8 cellular contexts compared by ENCODE assay signal in genomic region chr6:127266178-127266891, GRCh38. TPM values are rescaled to one million over a fixed set of nuclear protein-coding genes. Genes with fewer than 3 reads are reported as not detected.
A peak's percentile ranks its signal among the peaks of the same experiment; 100 is the strongest.
DNase-seq lines count a peak whose midpoint lies in the region; ATAC-seq lines count a peak whose summit lies in the region.

TSS of gene RNF146 (plus strand) at chr6:127266864. CDS start at chr6:127280339, 13,475 bp downstream.

- no peaks in the 10 kb centered on the region for H3K27me3 ChIP-seq in CD4-positive, alpha-beta memory T cell (ENCODE audit: insufficient read depth, low read length)

- peaks cover 23% of the 10 kb centered on the region for H3K4me1 ChIP-seq in CD4-positive, alpha-beta memory T cell (ENCODE audit: insufficient read depth, low read length)

- no peaks in the 10 kb centered on the region for H3K9me3 Mint-ChIP-seq in CD4-positive, alpha-beta memory T cell
- H3K9me3 Mint-ChIP-seq in activated CD8-positive, alpha-beta T cell treated with anti-CD3 and anti-CD28 coated beads, Interleukin-2, amount 10 ng/mL, durations not matched to agents 7 days and 5 days (ENCODE audit: insufficient read depth), result no peaks in the 10 kb centered on the region
- H3K9me3 Mint-ChIP-seq in effector memory CD8-positive, alpha-beta T cell, result no peaks in the 10 kb centered on the region

- H3K4me3 ChIP-seq in CD4-positive, alpha-beta memory T cell (ENCODE audit: low read length in 2 of 2), result peak within 1 kb of the TSS; percentile 71 to 94

- peak; percentile 76 to 83 (median 77) for DNase-seq in CD4-positive, alpha-beta memory T cell
- DNase-seq in NCI-H774 (lab: John Stamatoyannopoulos, UW), result peak; percentile 93
- peak; percentile 77 for DNase-seq in activated CD8-positive, alpha-beta T cell treated with anti-CD3 and anti-CD28 coated beads, Interleukin-2, amount 10 ng/mL, durations not matched to agents 7 days and 5 days
- DNase-seq in effector memory CD8-positive, alpha-beta T cell, result peak; percentile 65 to 70 (median 66)
- peak; percentile 92 for DNase-seq in medulla oblongata (ENCODE audit: extremely low spot score)
- DNase-seq in stimulated activated CD4-positive, alpha-beta T cell treated with anti-CD3 and anti-CD28 coated beads, TNF-alpha, amount 100 ng/mL, for 48 hours (ENCODE audit: low read depth in 3 of 3), result peak; percentile 37 to 65 (median 40)

- H3K27ac Mint-ChIP-seq in CD4-positive, alpha-beta memory T cell, result peak within 1 kb of the TSS; percentile 89 to 100 (median 99)
- H3K27ac Mint-ChIP-seq in activated CD8-positive, alpha-beta T cell treated with anti-CD3 and anti-CD28 coated beads, Interleukin-2, amount 10 ng/mL, durations not matched to agents 7 days and 5 days, result peak within 1 kb of the TSS; percentile 100
- peak within 1 kb of the TSS; percentile 97 to 99 for H3K27ac Mint-ChIP-seq in effector memory CD8-positive, alpha-beta T cell

- CTCF ChIA-PET in CD4-positive, alpha-beta memory T cell (lab: Charles Lee; ENCODE audit: partially characterized antibody), result interaction anchor here (0.6 to 2.5 kb wide), 33 partner anchors 9 to 1699 kb away, joined by 3 to 22 read pairs (median 5); partner anchors contain the start of genes ECHDC1 and TRMT11
- CTCF ChIA-PET in activated CD8-positive, alpha-beta T cell treated with anti-CD3 and anti-CD28 coated beads, Interleukin-2, amount 10 ng/mL, durations not matched to agents 7 days and 5 days (lab: Charles Lee), result interaction anchor here (0.6 to 2.6 kb wide), 36 partner anchors 9 to 376 kb away, joined by 3 to 22 read pairs (median 4); partner anchors contain the start of genes ECHDC1, KIAA0408 and MTCL3

- no peaks in the 10 kb centered on the region for H3K9me3 ChIP-seq in CD4-positive, alpha-beta memory T cell (ENCODE audit: control insufficient read depth in 1 of 2, low read length in 2 of 2)

- peak within 1 kb of the TSS; percentile 94 for H3K27ac ChIP-seq in CD4-positive, alpha-beta memory T cell (ENCODE audit: low read depth, low read length)

- intact Hi-C loops in CD4-positive, alpha-beta memory T cell (cut with micrococcal nuclease), result loop anchor here (1.0 to 5.0 kb wide), 7 partner anchors 36 to 1964 kb away; partner anchors contain the start of genes ECHDC1, HDDC2 and PTPRK

- H3K36me3 ChIP-seq in CD4-positive, alpha-beta memory T cell (ENCODE audit: insufficient read depth, low read length), result no peaks in the 10 kb centered on the region

- H3K4me3 Mint-ChIP-seq in CD4-positive, alpha-beta memory T cell, result peak within 1 kb of the TSS; percentile 97 to 100 (median 100)
- H3K4me3 Mint-ChIP-seq in activated CD8-positive, alpha-beta T cell treated with anti-CD3 and anti-CD28 coated beads, Interleukin-2, amount 10 ng/mL, durations not matched to agents 7 days and 5 days, result peak within 1 kb of the TSS; percentile 96
- H3K4me3 Mint-ChIP-seq in effector memory CD8-positive, alpha-beta T cell, result peak within 1 kb of the TSS; percentile 96

- POLR2A ChIA-PET in CD4-positive, alpha-beta memory T cell (lab: Charles Lee; ENCODE audit: partially characterized antibody), result interaction anchor here (0.8 to 2.3 kb wide), 16 partner anchors 9 to 1965 kb away, joined by 3 to 16 read pairs (median 6); partner anchors contain the start of genes ECHDC1, HDDC2, NCOA7 and TRMT11
- POLR2A ChIA-PET in activated CD8-positive, alpha-beta T cell treated with anti-CD3 and anti-CD28 coated beads, Interleukin-2, amount 10 ng/mL, durations not matched to agents 7 days and 5 days (lab: Charles Lee), result interaction anchor here (0.9 to 2.5 kb wide), 7 partner anchors 11 to 250 kb away, joined by 3 to 9 read pairs (median 6); partner anchors contain the start of gene ECHDC1

- peaks cover 25 to 42% (median 35%) of the 10 kb centered on the region in 4 donors for H3K4me1 Mint-ChIP-seq in CD4-positive, alpha-beta memory T cell
- peaks cover 33% of the 10 kb centered on the region for H3K4me1 Mint-ChIP-seq in activated CD8-positive, alpha-beta T cell treated with anti-CD3 and anti-CD28 coated beads, Interleukin-2, amount 10 ng/mL, durations not matched to agents 7 days and 5 days (ENCODE audit: low read depth)
- H3K4me1 Mint-ChIP-seq in effector memory CD8-positive, alpha-beta T cell (ENCODE audit: low read depth in 2 of 2), result peaks cover 23 to 30% of the 10 kb centered on the region in 2 donors

- peak; percentile 85 for ATAC-seq in GM19452 (IDR thresholded peaks at IDR 0.05; ENCODE audit: unreplicated experiment)
- ATAC-seq in HG03575 (IDR thresholded peaks at IDR 0.05; ENCODE audit: extremely low read depth, insufficient number of reproducible peaks, low FRiP score, unreplicated experiment), result peak; percentile 79
- peak; percentile 85 for ATAC-seq in activated CD8-positive, alpha-beta T cell treated with anti-CD3 and anti-CD28 coated beads, Interleukin-2, amount 10 ng/mL, durations not matched to agents 7 days and 5 days
- peak; percentile 80 for ATAC-seq in effector memory CD8-positive, alpha-beta T cell (replicated peaks)

- H3K36me3 Mint-ChIP-seq in CD4-positive, alpha-beta memory T cell, result peaks cover 4 to 8% of the 10 kb centered on the region in 2 donors
- peaks cover 6% of the 10 kb centered on the region for H3K36me3 Mint-ChIP-seq in activated CD8-positive, alpha-beta T cell treated with anti-CD3 and anti-CD28 coated beads, Interleukin-2, amount 10 ng/mL, durations not matched to agents 7 days and 5 days (ENCODE audit: low read depth)
- peaks cover 16% of the 10 kb centered on the region for H3K36me3 Mint-ChIP-seq in effector memory CD8-positive, alpha-beta T cell (ENCODE audit: insufficient read depth)

- peaks cover 0 to 2% of the 10 kb centered on the region in 2 donors for H3K27me3 Mint-ChIP-seq in CD4-positive, alpha-beta memory T cell
- peaks cover 6% of the 10 kb centered on the region for H3K27me3 Mint-ChIP-seq in activated CD8-positive, alpha-beta T cell treated with anti-CD3 and anti-CD28 coated beads, Interleukin-2, amount 10 ng/mL, durations not matched to agents 7 days and 5 days (ENCODE audit: low read depth)
- H3K27me3 Mint-ChIP-seq in effector memory CD8-positive, alpha-beta T cell, result no peaks in the 10 kb centered on the region

RNA-seq across cellular contexts. Expression of gene RNF146, which starts in this region (rescaled TPM):
- total RNA-seq in CD4-positive, alpha-beta memory T cell, result 10 to 100 TPM; 36.4 to 39.9 TPM
- 10 to 100 TPM; 12.8 to 18.1 TPM for polyA plus RNA-seq in CD4-positive, alpha-beta memory T cell
- total RNA-seq in activated CD8-positive, alpha-beta T cell treated with anti-CD3 and anti-CD28 coated beads, Interleukin-2, amount 10 ng/mL, durations not matched to agents 7 days and 5 days, result 10 to 100 TPM; 14.7 to 18.0 TPM

Comparison
In these comparisons a context has a peak if more than half of its experiments do, and no peak if none do; other contexts are left out.
1. Peak in every context shown above with its lines: DNase-seq, ATAC-seq, H3K4me3 ChIP-seq and H3K27ac ChIP-seq.
2. DNase-seq: peak in every context shown above with its lines; median percentile 93 in NCI-H774; 92 in medulla oblongata; 77 in CD4-positive, alpha-beta memory T cell; 77 in activated CD8-positive, alpha-beta T cell treated with anti-CD3 and anti-CD28 coated beads, Interleukin-2, amount 10 ng/mL, durations not matched to agents 7 days and 5 days; 66 in effector memory CD8-positive, alpha-beta T cell; 40 in stimulated activated CD4-positive, alpha-beta T cell treated with anti-CD3 and anti-CD28 coated beads, TNF-alpha, amount 100 ng/mL, for 48 hours.